In the genomic region with DNA sequence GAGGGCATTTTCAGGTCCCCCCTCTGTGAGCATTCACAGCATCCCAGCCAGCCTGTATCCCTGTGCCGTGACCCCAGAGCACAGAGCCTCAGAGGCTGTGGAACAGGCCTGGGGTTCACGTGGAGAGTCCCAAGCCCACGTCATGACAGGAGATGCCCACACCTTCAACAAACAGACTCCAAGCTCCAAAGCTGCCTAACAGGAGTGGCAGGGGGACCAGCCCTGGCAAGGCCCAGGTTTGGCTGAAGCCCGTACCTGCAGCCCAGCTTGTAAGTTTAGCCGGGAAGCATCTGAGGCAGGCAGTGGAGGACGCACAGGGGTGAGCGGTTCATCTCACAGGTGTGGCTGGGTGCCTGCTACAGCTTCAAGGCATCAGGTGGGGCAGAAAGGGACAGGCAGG, we compare ENCODE assay signal across 32 cellular contexts. TPM values are rescaled to one million over a fixed set of nuclear protein-coding genes. Genes with fewer than 3 reads are reported as not detected.
"Had no signal": no experiment of that assay in that cellular context is flagged by ENCODE, and none has a peak within 500 bp of the region (broad histone marks: within the 10 kb centered on the region; RNA-seq: fewer than 3 reads in every experiment).

No MANE protein-coding gene starts in this region.

- H3K27ac ChIP-seq: adrenal gland, body of pancreas, cardiac muscle cell, coronary artery, dorsolateral prefrontal cortex, esophagus muscularis mucosa, left lung, lower lobe of right lung, neural progenitor cell, right lobe of liver, upper lobe of left lung had no signal

- ATAC-seq: activated naive CD4-positive, alpha-beta T cell treated with anti-CD3 and anti-CD28 coated beads, Interleukin-2, amount 50 U/mL, for 72 hours; activated T-cell treated with anti-CD3 and anti-CD28 coated beads, Interleukin-2, amount 50 U/mL, for 72 hours; body of pancreas; left lung; natural killer cell; stimulated activated memory B cell treated with anti-CD40 and anti-IgM and Interleukin-4, amounts not matched to agents 10 μg/mL and 1 μg/mL and 100 μg/mL, for 72 hours had no signal

- H3K9me3 Mint-ChIP-seq: activated B cell treated with CpG ODN at 0.5 μM for 24 hours; activated naive CD4-positive, alpha-beta T cell treated with anti-CD3 and anti-CD28 coated beads, Interleukin-2, amount 50 U/mL, for 72 hours; activated T-cell treated with anti-CD3 and anti-CD28 coated beads, Interleukin-2, amount 50 U/mL, for 72 hours; natural killer cell; neural progenitor cell; stimulated activated memory B cell treated with anti-CD40 and anti-IgM and Interleukin-4, amounts not matched to agents 10 μg/mL and 1 μg/mL and 100 μg/mL, for 72 hours; stimulated activated naive CD8-positive, alpha-beta T cell treated with anti-CD3 and anti-CD28 coated beads, Interleukin-15, amount 100 ng/mL, for 72 hours; T-helper 2 cell treated with Interferon-gamma antibody and Interleukin-4, amounts not matched to agents 5 μg/mL and 100 μg/mL, for 36 hours had no signal

- H3K4me3 ChIP-seq: adrenal gland, body of pancreas, cardiac muscle cell, coronary artery, dorsolateral prefrontal cortex, esophagus muscularis mucosa, left lung, lower lobe of right lung, neural progenitor cell, right lobe of liver, upper lobe of left lung had no signal

- H3K27ac Mint-ChIP-seq: activated B cell treated with CpG ODN at 0.5 μM for 24 hours; activated T-cell treated with anti-CD3 and anti-CD28 coated beads, Interleukin-2, amount 50 U/mL, for 72 hours; neural progenitor cell; T-helper 2 cell treated with Interferon-gamma antibody and Interleukin-4, amounts not matched to agents 5 μg/mL and 100 μg/mL, for 36 hours had no signal

- H3K4me1 ChIP-seq: adrenal gland, body of pancreas, esophagus muscularis mucosa, left lung, lower lobe of right lung, right lobe of liver had no signal

- H3K36me3 Mint-ChIP-seq: natural killer cell had no signal

- DNase-seq: activated B cell treated with CpG ODN at 0.5 μM for 24 hours; activated naive CD4-positive, alpha-beta T cell; activated T-cell treated with anti-CD3 and anti-CD28 coated beads for 4 hours; activated T-cell treated with anti-CD3 and anti-CD28 coated beads, Interleukin-2, amount 50 U/mL, for 72 hours; adrenal gland; aorta; body of pancreas; dorsolateral prefrontal cortex; effector memory CD4-positive, alpha-beta T cell; glutamatergic neuron; left lung; mesenchymal stem cell; natural killer cell; right lobe of liver; small intestine; stimulated activated CD4-positive, alpha-beta T cell treated with anti-CD3 and anti-CD28 coated beads, Interleukin-1b, Interleukin-23, amount 100 ng/mL, for 48 hours; stimulated activated CD4-positive, alpha-beta T cell treated with anti-CD3 and anti-CD28 coated beads, Interleukin-4, amount 100 ng/mL, for 4 hours; stimulated activated CD8-positive, alpha-beta memory T cell treated with anti-CD3 and anti-CD28 coated beads, Interleukin-4, amount 100 ng/mL, for 48 hours; stimulated activated naive CD8-positive, alpha-beta T cell treated with anti-CD3 and anti-CD28 coated beads, Interleukin-15, amount 100 ng/mL, for 72 hours; substantia nigra; T-helper 1 cell; upper lobe of left lung had no signal

- H3K9me3 ChIP-seq: adrenal gland, body of pancreas, esophagus muscularis mucosa, left lung, lower lobe of right lung, right lobe of liver, upper lobe of left lung had no signal

- H3K27me3 Mint-ChIP-seq: activated B cell treated with CpG ODN at 0.5 μM for 24 hours; stimulated activated memory B cell treated with anti-CD40 and anti-IgM and Interleukin-4, amounts not matched to agents 10 μg/mL and 1 μg/mL and 100 μg/mL, for 72 hours; stimulated activated naive CD8-positive, alpha-beta T cell treated with anti-CD3 and anti-CD28 coated beads, Interleukin-15, amount 100 ng/mL, for 72 hours had no signal

- H3K27me3 ChIP-seq: adrenal gland, body of pancreas, cardiac muscle cell, dorsolateral prefrontal cortex, esophagus muscularis mucosa, left lung, neural progenitor cell, right lobe of liver, upper lobe of left lung had no signal

- H3K36me3 ChIP-seq: adrenal gland, cardiac muscle cell, left lung, lower lobe of right lung, neural progenitor cell, right lobe of liver had no signal

- H3K4me3 Mint-ChIP-seq: activated B cell treated with CpG ODN at 0.5 μM for 24 hours; natural killer cell; neural progenitor cell; stimulated activated memory B cell treated with anti-CD40 and anti-IgM and Interleukin-4, amounts not matched to agents 10 μg/mL and 1 μg/mL and 100 μg/mL, for 72 hours; T-helper 2 cell treated with Interferon-gamma antibody and Interleukin-4, amounts not matched to agents 5 μg/mL and 100 μg/mL, for 36 hours had no signal

RNA-seq across cellular contexts. Expression of a gene that starts 45.3 kb away (rescaled TPM):
- total RNA-seq: activated B cell treated with CpG ODN at 0.5 μM for 24 hours; activated naive CD4-positive, alpha-beta T cell treated with anti-CD3 and anti-CD28 coated beads, Interleukin-2, amount 50 U/mL, for 72 hours; activated T-cell treated with anti-CD3 and anti-CD28 coated beads, Interleukin-2, amount 50 U/mL, for 72 hours; adrenal gland; aorta; body of pancreas; esophagus muscularis mucosa; left lung; lower lobe of right lung; mononuclear cell; natural killer cell; omental fat pad; right lobe of liver had no signal
- polyA plus RNA-seq: adrenal gland, aorta, cardiac muscle cell had no signal
